Comparison of ENCODE assay signal across 1 cellular context in the genomic region with DNA sequence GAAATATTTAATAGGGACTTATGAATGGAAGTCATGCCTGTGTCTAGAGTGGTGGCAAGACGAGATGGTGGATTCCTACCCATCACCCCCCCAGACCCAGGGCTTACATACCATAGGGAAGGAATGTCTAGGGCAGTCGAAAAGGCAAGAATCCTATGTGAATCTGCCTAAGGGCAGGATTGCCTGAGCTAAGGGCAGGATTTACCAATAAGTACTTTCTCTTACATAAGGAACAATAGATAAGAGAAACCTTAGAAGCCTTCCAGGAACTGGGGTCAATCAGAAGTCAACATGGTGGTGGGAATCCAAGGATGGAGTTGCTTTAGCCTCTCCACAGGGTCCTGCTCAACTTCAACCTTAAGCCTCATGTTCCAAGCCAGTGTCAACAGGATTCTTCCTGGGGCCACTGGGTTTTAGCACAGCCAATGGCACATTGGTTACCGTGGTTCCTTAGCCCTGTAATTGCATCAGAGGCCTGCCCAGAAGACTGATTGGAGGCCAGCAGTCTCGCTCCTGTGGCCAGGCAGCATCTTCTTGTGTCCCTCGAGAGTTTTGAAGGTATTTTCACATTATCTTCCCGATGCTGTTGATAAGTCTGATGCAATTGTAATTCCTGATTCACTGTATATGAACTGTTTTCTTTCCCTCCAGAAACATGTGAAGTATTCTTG.
TF ChIP-seq lines count a peak whose summit lies in the region.

No MANE protein-coding gene starts in this region.

TF ChIP-seq in K562, 482 proteins besides CTCF, POLR2A, EP300 and RAD21:
- no peak for TF ChIP-seq CEBPG (CRISPR knock-in tag; IDR thresholded peaks at IDR 0.05)
- peak in 1 of 2 experiments; percentile 43; a peak in 2 of 4 replicates for TF ChIP-seq CEBPG (tag; conservative IDR thresholded peaks at IDR 0.05 in 1 of 2, IDR thresholded peaks at IDR 0.05 in 1 of 2)
- TF ChIP-seq PHF21A (IDR thresholded peaks at IDR 0.05; ENCODE audit: borderline replicate concordance, low read depth) = no peak
- TF ChIP-seq, protein P1, sequence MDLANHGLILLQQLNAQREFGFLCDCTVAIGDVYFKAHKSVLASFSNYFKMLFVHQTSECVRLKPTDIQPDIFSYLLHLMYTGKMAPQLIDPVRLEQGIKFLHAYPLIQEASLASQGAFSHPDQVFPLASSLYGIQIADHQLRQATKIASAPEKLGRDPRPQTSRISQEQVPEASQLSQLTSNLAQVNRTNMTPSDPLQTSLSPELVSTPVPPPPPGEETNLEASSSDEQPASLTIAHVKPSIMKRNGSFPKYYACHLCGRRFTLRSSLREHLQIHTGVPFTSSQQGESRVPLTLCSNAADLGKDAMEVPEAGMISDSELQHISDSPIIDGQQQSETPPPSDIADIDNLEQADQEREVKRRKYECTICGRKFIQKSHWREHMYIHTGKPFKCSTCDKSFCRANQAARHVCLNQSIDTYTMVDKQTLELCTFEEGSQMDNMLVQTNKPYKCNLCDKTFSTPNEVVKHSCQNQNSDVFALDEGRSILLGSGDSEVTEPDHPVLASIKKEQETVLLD (IDR thresholded peaks at IDR 0.05) = no peak
- TF ChIP-seq PCBP1 (IDR thresholded peaks at IDR 0.05; ENCODE audit: low read depth, low read length, poor library complexity, severe bottlenecking) = no peak
- peak; percentile 27; the same call in 1 of the 2 replicates for TF ChIP-seq STAT5A (IDR thresholded peaks at IDR 0.05; ENCODE audit: borderline replicate concordance, low read length)
- no peak for TF ChIP-seq SRSF3 (IDR thresholded peaks at IDR 0.05; ENCODE audit: insufficient read depth, low read length)
- no peak for TF ChIP-seq ZNF695 (CRISPR knock-in tag; IDR thresholded peaks at IDR 0.05)
TF ChIP-seq in K562: peak in this region for 2.
